ENCODE assay signal across 9 cellular contexts in the genomic region with DNA sequence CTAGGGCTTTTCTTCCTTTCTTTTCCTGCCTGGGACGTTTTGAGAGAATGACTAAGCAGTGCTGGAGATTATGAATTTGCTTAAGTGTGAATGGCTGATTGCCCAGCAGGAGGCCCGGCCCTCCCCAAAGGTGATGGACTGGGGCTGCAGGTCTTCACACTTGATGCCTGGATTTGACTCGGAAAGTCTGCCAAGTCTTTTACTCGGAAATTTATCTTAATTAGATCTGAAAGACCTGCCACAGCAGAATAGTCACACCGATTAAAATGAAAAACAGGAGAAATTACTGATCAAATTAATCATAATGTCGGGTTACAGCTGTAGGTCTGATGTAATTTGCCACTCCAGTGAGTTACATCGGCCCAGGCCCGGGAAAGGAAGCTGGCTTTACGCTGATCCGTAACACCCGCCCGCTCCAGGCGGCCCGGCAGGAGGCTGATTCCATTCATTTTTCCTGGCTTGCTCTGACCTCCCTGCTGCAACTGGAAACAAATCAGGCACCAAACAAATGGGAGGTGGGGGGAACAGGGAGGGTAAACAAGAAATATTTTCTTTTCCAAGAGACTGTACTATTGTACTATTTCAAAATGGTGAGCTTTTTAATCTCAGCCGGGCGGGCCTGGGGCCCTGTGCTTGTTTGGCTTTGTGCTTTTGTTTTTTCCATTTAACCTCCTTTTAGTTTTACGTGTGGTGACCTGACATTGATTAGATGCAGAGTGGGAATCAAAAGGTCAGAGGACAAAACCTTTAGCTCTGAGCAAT.
A peak's percentile ranks its signal among the peaks of the same experiment; 100 is the strongest.
DNase-seq lines count a peak whose midpoint lies in the region; ATAC-seq and TF ChIP-seq lines count a peak whose summit lies in the region.
"Had no signal": no experiment of that assay in that cellular context is flagged by ENCODE, and none has a peak within 500 bp of the region (broad histone marks: within the 10 kb centered on the region; RNA-seq: fewer than 3 reads in every experiment).

No MANE protein-coding gene starts in this region.

- no peak overlapping the region for H3K4me3 ChIP-seq in smooth muscle cell

- H3K4me1 Mint-ChIP-seq in WTC11: peaks cover 58% of the 10 kb centered on the region
- H3K4me1 Mint-ChIP-seq in activated CD8-positive, alpha-beta memory T cell treated with anti-CD3 and anti-CD28 coated beads, Interleukin-2, amount 10 ng/mL, durations not matched to agents 7 days and 5 days: peaks cover 8% of the 10 kb centered on the region

- peaks cover 32% of the 10 kb centered on the region for H3K4me1 ChIP-seq in smooth muscle cell (ENCODE audit: low read depth)

- H3K9me3 ChIP-seq in smooth muscle cell (replicated peaks; ENCODE audit: low read depth): no peaks in the 10 kb centered on the region

- H3F3A ChIP-seq in smooth muscle cell (ENCODE audit: low read depth): peaks cover 12% of the 10 kb centered on the region

- no peaks in the 10 kb centered on the region for H4K20me1 ChIP-seq in smooth muscle cell (ENCODE audit: low read depth)

- H3K79me2 ChIP-seq in smooth muscle cell (ENCODE audit: low read depth): no peaks in the 10 kb centered on the region

- WGBS in smooth muscle cell (ENCODE audit: low lambda C conversion rate): 13% methylated on average over 17 of the region's 17 CpGs

- TF ChIP-seq CTCF in WTC11 (IDR thresholded peaks at IDR 0.05) (no peak), smooth muscle cell (IDR thresholded peaks at IDR 0.05; ENCODE audit: borderline replicate concordance, insufficient read depth, poor library complexity, severe bottlenecking) (peak; percentile 17)

- H3K4me3 Mint-ChIP-seq in WTC11: peak overlapping the region; percentile 34
- no peak overlapping the region for H3K4me3 Mint-ChIP-seq in activated CD8-positive, alpha-beta memory T cell treated with anti-CD3 and anti-CD28 coated beads, Interleukin-2, amount 10 ng/mL, durations not matched to agents 7 days and 5 days

- peak; percentile 81 for ATAC-seq in WTC11
- ATAC-seq in activated CD8-positive, alpha-beta memory T cell treated with anti-CD3 and anti-CD28 coated beads, Interleukin-2, amount 10 ng/mL, durations not matched to agents 7 days and 5 days: no peak
- ATAC-seq in activated CD4-positive, CD25-positive, alpha-beta regulatory T cell treated with anti-CD3 and anti-CD28 coated beads, Interleukin-2, amount 50 U/mL, for 24 hours: no peak

- H2AFZ ChIP-seq in smooth muscle cell (ENCODE audit: low read depth): no peak overlapping the region

- peak overlapping the region; percentile 57 for H3K27ac Mint-ChIP-seq in WTC11
- H3K27ac Mint-ChIP-seq in activated CD8-positive, alpha-beta memory T cell treated with anti-CD3 and anti-CD28 coated beads, Interleukin-2, amount 10 ng/mL, durations not matched to agents 7 days and 5 days: no peak overlapping the region

- CTCF ChIA-PET in WTC11 (lab: Charles Lee): interaction anchor here (1.2 kb wide), 1 partner anchor 1023 kb away, joined by 3 read pairs; no protein-coding TSS in a partner anchor
- CTCF ChIA-PET in activated CD8-positive, alpha-beta memory T cell treated with anti-CD3 and anti-CD28 coated beads, Interleukin-2, amount 10 ng/mL, durations not matched to agents 7 days and 5 days (lab: Charles Lee): no interaction called here

- TF ChIP-seq RAD21 in Ishikawa (IDR thresholded peaks at IDR 0.05; ENCODE audit: low read depth): no peak

- DNase-seq in WTC11 (ENCODE audit: low spot score) (peak; percentile 68), iPS-NIHi11 (ENCODE audit: low spot score) (peak; percentile 68), smooth muscle cell (lab: John Stamatoyannopoulos, UW; ENCODE audit: unreplicated experiment) (no peak)
- no peak for DNase-seq in activated CD8-positive, alpha-beta memory T cell treated with anti-CD3 and anti-CD28 coated beads, Interleukin-2, amount 10 ng/mL, durations not matched to agents 7 days and 5 days
- DNase-seq in activated T-cell treated with anti-CD3 and anti-CD28 coated beads, Interleukin-2, amount 50 U/mL, for 1 hour: no peak
- no peak for DNase-seq in activated CD4-positive, CD25-positive, alpha-beta regulatory T cell (lab: John Stamatoyannopoulos, UW)

- peak overlapping the region; percentile 69 for H3K4me2 ChIP-seq in smooth muscle cell

- no peak overlapping the region for H3K9ac ChIP-seq in smooth muscle cell (ENCODE audit: low read depth)

- H3K9me3 Mint-ChIP-seq in WTC11: no peaks in the 10 kb centered on the region
- H3K9me3 Mint-ChIP-seq in activated CD8-positive, alpha-beta memory T cell treated with anti-CD3 and anti-CD28 coated beads, Interleukin-2, amount 10 ng/mL, durations not matched to agents 7 days and 5 days (ENCODE audit: low read depth): no peaks in the 10 kb centered on the region

- no peaks in the 10 kb centered on the region for H3K27me3 Mint-ChIP-seq in WTC11 (ENCODE audit: low read depth)
- H3K27me3 Mint-ChIP-seq in activated CD8-positive, alpha-beta memory T cell treated with anti-CD3 and anti-CD28 coated beads, Interleukin-2, amount 10 ng/mL, durations not matched to agents 7 days and 5 days: no peaks in the 10 kb centered on the region

- TF ChIP-seq EP300 in Ishikawa (IDR thresholded peaks at IDR 0.05; ENCODE audit: borderline replicate concordance): no peak

- POLR2A ChIA-PET in WTC11 (lab: Charles Lee): interaction anchor here (0.6 kb wide), 1 partner anchor 439 kb away, joined by 3 read pairs; no protein-coding TSS in a partner anchor

- no peaks in the 10 kb centered on the region for H3K36me3 Mint-ChIP-seq in WTC11
- H3K36me3 Mint-ChIP-seq in activated CD8-positive, alpha-beta memory T cell treated with anti-CD3 and anti-CD28 coated beads, Interleukin-2, amount 10 ng/mL, durations not matched to agents 7 days and 5 days: no peaks in the 10 kb centered on the region

- H3K36me3 ChIP-seq in smooth muscle cell (ENCODE audit: low read depth): no peaks in the 10 kb centered on the region

- peak overlapping the region; percentile 49 for H3K27ac ChIP-seq in smooth muscle cell (ENCODE audit: low read depth)
- H3K27ac ChIP-seq: epithelial cell of prostate had no signal

- H3K27me3 ChIP-seq in smooth muscle cell (ENCODE audit: low read depth): no peaks in the 10 kb centered on the region

TF ChIP-seq in Ishikawa, 13 proteins besides CTCF, POLR2A, EP300 and RAD21:
- TF ChIP-seq TCF12 (IDR thresholded peaks at IDR 0.05; ENCODE audit: low read depth): peak; percentile 78
- TF ChIP-seq TEAD4 (IDR thresholded peaks at IDR 0.05): peak; percentile 41
- peak; percentile 80 for TF ChIP-seq NFIC (IDR thresholded peaks at IDR 0.05)
- TF ChIP-seq YY1 (IDR thresholded peaks at IDR 0.05; ENCODE audit: low read depth): no peak
- TF ChIP-seq REST (IDR thresholded peaks at IDR 0.05; ENCODE audit: low read depth): no peak
- TF ChIP-seq EGR1 (IDR thresholded peaks at IDR 0.05): no peak

TF ChIP-seq in WTC11, 78 proteins besides CTCF, POLR2A, EP300 and RAD21 (continues in another document):
- TF ChIP-seq MYBL2 (CRISPR knock-in tag; IDR thresholded peaks at IDR 0.05) (0 out of 2 replicates have a peak, but pooled peaks have one; percentile 45), ZNF138 (CRISPR knock-in tag; conservative IDR thresholded peaks at IDR 0.05) (no peak), ATF2 (CRISPR knock-in tag; IDR thresholded peaks at IDR 0.05; ENCODE audit: borderline replicate concordance, low read depth) (no peak)
- TF ChIP-seq, protein P1, sequence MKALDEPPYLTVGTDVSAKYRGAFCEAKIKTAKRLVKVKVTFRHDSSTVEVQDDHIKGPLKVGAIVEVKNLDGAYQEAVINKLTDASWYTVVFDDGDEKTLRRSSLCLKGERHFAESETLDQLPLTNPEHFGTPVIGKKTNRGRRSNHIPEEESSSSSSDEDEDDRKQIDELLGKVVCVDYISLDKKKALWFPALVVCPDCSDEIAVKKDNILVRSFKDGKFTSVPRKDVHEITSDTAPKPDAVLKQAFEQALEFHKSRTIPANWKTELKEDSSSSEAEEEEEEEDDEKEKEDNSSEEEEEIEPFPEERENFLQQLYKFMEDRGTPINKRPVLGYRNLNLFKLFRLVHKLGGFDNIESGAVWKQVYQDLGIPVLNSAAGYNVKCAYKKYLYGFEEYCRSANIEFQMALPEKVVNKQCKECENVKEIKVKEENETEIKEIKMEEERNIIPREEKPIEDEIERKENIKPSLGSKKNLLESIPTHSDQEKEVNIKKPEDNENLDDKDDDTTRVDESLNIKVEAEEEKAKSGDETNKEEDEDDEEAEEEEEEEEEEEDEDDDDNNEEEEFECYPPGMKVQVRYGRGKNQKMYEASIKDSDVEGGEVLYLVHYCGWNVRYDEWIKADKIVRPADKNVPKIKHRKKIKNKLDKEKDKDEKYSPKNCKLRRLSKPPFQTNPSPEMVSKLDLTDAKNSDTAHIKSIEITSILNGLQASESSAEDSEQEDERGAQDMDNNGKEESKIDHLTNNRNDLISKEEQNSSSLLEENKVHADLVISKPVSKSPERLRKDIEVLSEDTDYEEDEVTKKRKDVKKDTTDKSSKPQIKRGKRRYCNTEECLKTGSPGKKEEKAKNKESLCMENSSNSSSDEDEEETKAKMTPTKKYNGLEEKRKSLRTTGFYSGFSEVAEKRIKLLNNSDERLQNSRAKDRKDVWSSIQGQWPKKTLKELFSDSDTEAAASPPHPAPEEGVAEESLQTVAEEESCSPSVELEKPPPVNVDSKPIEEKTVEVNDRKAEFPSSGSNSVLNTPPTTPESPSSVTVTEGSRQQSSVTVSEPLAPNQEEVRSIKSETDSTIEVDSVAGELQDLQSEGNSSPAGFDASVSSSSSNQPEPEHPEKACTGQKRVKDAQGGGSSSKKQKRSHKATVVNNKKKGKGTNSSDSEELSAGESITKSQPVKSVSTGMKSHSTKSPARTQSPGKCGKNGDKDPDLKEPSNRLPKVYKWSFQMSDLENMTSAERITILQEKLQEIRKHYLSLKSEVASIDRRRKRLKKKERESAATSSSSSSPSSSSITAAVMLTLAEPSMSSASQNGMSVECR (CRISPR knock-in tag; IDR thresholded peaks at IDR 0.05; ENCODE audit: borderline replicate concordance): 0 out of 2 replicates have a peak, but pooled peaks have one; percentile 35

Comparison
In these comparisons a context has a peak if more than half of its experiments do, and no peak if none do; other contexts are left out.
1. DNase-seq: peak in WTC11 (single experiment) and iPS-NIHi11 (single experiment); none in smooth muscle cell (single experiment), activated CD8-positive, alpha-beta memory T cell treated with anti-CD3 and anti-CD28 coated beads, Interleukin-2, amount 10 ng/mL, durations not matched to agents 7 days and 5 days (single experiment), activated T-cell treated with anti-CD3 and anti-CD28 coated beads, Interleukin-2, amount 50 U/mL, for 1 hour (single experiment) and activated CD4-positive, CD25-positive, alpha-beta regulatory T cell (0 of 4).